ENCODE assay signal across 17 cellular contexts in genomic region chr7:134925766-134926165, GRCh38.
"Had no signal": no experiment of that assay in that cellular context is flagged by ENCODE, and none has a peak within 500 bp of the region (broad histone marks: within the 10 kb centered on the region; RNA-seq: fewer than 3 reads in every experiment).

No MANE protein-coding gene starts in this region.

- H3K36me3 ChIP-seq: breast epithelium, suprapubic skin, upper lobe of left lung had no signal

- H3K27ac ChIP-seq: SK-N-MC, suprapubic skin, upper lobe of left lung had no signal

- H3K4me1 ChIP-seq: breast epithelium had no signal

- H3K9me3 ChIP-seq: breast epithelium, suprapubic skin, upper lobe of left lung had no signal

- H3K4me3 ChIP-seq: breast epithelium, SK-N-MC, skin epidermis, suprapubic skin, upper lobe of left lung had no signal

- H3K27me3 ChIP-seq: breast epithelium, suprapubic skin, upper lobe of left lung had no signal

- ATAC-seq: stimulated activated naive CD8-positive, alpha-beta T cell treated with anti-CD3 and anti-CD28 coated beads, Interleukin-15, Interleukin-2, amounts not matched to agents 100 U/mL and 50 U/mL, for 24 hours had no signal

- DNase-seq: activated CD4-positive, alpha-beta T cell treated with anti-CD3 and anti-CD28 coated beads, Interleukin-2, amount 10 ng/mL, durations not matched to agents 7 days and 5 days; activated CD4-positive, CD25-positive, alpha-beta regulatory T cell; activated CD8-positive, alpha-beta memory T cell treated with anti-CD3 and anti-CD28 coated beads for 24 hours; activated naive CD8-positive, alpha-beta T cell treated with anti-CD3 and anti-CD28 coated beads, Interleukin-2, amount 10 ng/mL, durations not matched to agents 7 days and 5 days; cerebellar nuclear complex; endodermal cell; hippocampal formation; nephron progenitor cell; occipital lobe; stimulated activated CD4-positive, alpha-beta T cell treated with anti-CD3 and anti-CD28 coated beads, Interleukin-4, amount 100 ng/mL, for 4 hours; stimulated activated CD8-positive, alpha-beta memory T cell treated with anti-CD3 and anti-CD28 coated beads, Interleukin-4, amount 100 ng/mL, for 48 hours; stimulated activated naive CD8-positive, alpha-beta T cell treated with anti-CD3 and anti-CD28 coated beads, Interleukin-15, Interleukin-2, amounts not matched to agents 100 U/mL and 50 U/mL, for 24 hours; upper lobe of left lung had no signal
